23 cellular contexts compared by ENCODE assay signal in the genomic region with DNA sequence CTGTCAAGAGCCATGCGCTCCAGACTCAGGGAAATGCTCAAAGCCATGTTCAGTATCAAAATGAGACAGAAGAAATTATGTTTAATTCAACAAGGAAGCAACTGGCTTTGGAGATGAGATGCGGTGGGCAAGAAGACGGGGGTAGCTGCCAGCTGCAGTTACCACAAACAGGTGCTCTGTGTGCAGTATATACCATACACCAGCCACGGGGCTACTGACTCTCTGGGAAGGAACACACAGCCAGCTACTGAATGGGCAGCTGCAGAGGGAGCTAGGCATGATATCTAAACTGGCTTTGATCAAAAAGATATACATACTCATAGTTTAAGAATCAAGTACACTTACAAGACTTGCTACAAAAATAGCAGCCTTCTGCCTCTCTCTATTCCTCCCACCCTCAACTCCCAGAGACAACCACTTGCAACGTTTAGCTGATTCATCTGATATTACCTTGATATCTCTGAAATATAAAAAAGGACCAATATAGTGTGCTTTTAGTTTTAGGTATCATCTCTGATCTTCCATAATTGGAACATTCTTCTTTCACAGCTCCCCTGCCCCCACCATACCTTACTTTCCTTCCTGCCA.
"Had no signal": no experiment of that assay in that cellular context is flagged by ENCODE, and none has a peak within 500 bp of the region (broad histone marks: within the 10 kb centered on the region; RNA-seq: fewer than 3 reads in every experiment).

No MANE protein-coding gene starts in this region.

- H3K9ac ChIP-seq: parathyroid adenoma had no signal

- H3K27ac ChIP-seq: epithelial cell of prostate, left ventricle myocardium inferior, parathyroid adenoma, psoas muscle, suprapubic skin, tibial nerve had no signal

- H3K27me3 ChIP-seq: suprapubic skin, tibial nerve had no signal

- H3K4me1 ChIP-seq: left ventricle myocardium inferior, parathyroid adenoma, psoas muscle, suprapubic skin, tibial nerve had no signal

- H3K36me3 ChIP-seq: left ventricle myocardium inferior, suprapubic skin, tibial nerve had no signal

- ATAC-seq: naive thymus-derived CD8-positive, alpha-beta T cell; psoas muscle; stimulated activated naive B cell treated with anti-CD40 and anti-IgM and Interleukin-4, amounts not matched to agents 10 μg/mL and 1 μg/mL and 100 μg/mL, for 72 hours; WTC11 had no signal

- DNase-seq: activated CD4-positive, alpha-beta memory T cell treated with anti-CD3 and anti-CD28 coated beads, Interleukin-2, amount 10 ng/mL, durations not matched to agents 7 days and 5 days; activated CD4-positive, alpha-beta T cell treated with anti-CD3 and anti-CD28 coated beads for 1 hour; activated CD4-positive, alpha-beta T cell treated with anti-CD3 and anti-CD28 coated beads, Interleukin-2, amount 10 ng/mL, durations not matched to agents 7 days and 5 days; activated CD8-positive, alpha-beta memory T cell treated with anti-CD3 and anti-CD28 coated beads, Interleukin-2, amount 50 U/mL, for 48 hours; activated gamma-delta T cell; activated naive CD4-positive, alpha-beta T cell treated with anti-CD3 and anti-CD28 coated beads, Interleukin-2, amount 10 ng/mL, durations not matched to agents 7 days and 5 days; activated T-cell treated with anti-CD3 and anti-CD28 coated beads, Interleukin-2, amount 50 U/mL, for 24 hours; amygdala; dermis blood vessel endothelial cell; effector CD8-positive, alpha-beta T cell; left ventricle myocardium inferior; naive thymus-derived CD8-positive, alpha-beta T cell; occipital lobe; psoas muscle; stimulated activated CD4-positive, alpha-beta T cell treated with anti-CD3 and anti-CD28 coated beads, Interleukin-15, amount 100 ng/mL, for 24 hours; stimulated activated CD4-positive, alpha-beta T cell treated with anti-CD3 and anti-CD28 coated beads, Interleukin-2, amount 100 ng/mL, for 24 hours; stimulated activated naive B cell treated with anti-CD40 and anti-IgM and Interleukin-4, amounts not matched to agents 10 μg/mL and 1 μg/mL and 100 μg/mL, for 72 hours; T-helper 2 cell had no signal

- H3K9me3 ChIP-seq: psoas muscle had no signal

- H3K4me3 ChIP-seq: left ventricle myocardium inferior, psoas muscle, suprapubic skin, tibial nerve had no signal

- H2AFZ ChIP-seq: parathyroid adenoma had no signal

- H3K79me2 ChIP-seq: parathyroid adenoma had no signal
